Comparison of ENCODE assay signal across 8 cellular contexts in genomic region chr5:154945695-154946301, GRCh38. TPM values are rescaled to one million over a fixed set of nuclear protein-coding genes. Genes with fewer than 3 reads are reported as not detected.
A peak's percentile ranks its signal among the peaks of the same experiment; 100 is the strongest.
DNase-seq lines count a peak whose midpoint lies in the region; ATAC-seq and TF ChIP-seq lines count a peak whose summit lies in the region.

No MANE protein-coding gene starts in this region.

- no peaks in the 10 kb centered on the region for H3K9me3 Mint-ChIP-seq in osteocyte (ENCODE audit: unreplicated experiment)

- H3K36me3 Mint-ChIP-seq in osteocyte (ENCODE audit: unreplicated experiment): peaks cover 6% of the 10 kb centered on the region
- peaks cover 6% of the 10 kb centered on the region for H3K36me3 Mint-ChIP-seq in T-helper 17 cell (ENCODE audit: low read depth)

- H3K9me3 ChIP-seq in T-helper 17 cell (ENCODE audit: control insufficient read depth, low read length, poor library complexity, severe bottlenecking): no peaks in the 10 kb centered on the region

- H3K4me3 Mint-ChIP-seq in osteocyte (ENCODE audit: unreplicated experiment) (no peak overlapping the region), T-helper 17 cell (no peak overlapping the region)

- H3K27me3 Mint-ChIP-seq in osteocyte (ENCODE audit: unreplicated experiment) (no peaks in the 10 kb centered on the region), T-helper 17 cell (no peaks in the 10 kb centered on the region)

- peaks cover 14% of the 10 kb centered on the region for H3K4me1 Mint-ChIP-seq in osteocyte (ENCODE audit: unreplicated experiment)
- H3K4me1 Mint-ChIP-seq in T-helper 17 cell: peaks cover 44% of the 10 kb centered on the region

- peak; percentile 39; the same call in 1 of the 2 replicates for TF ChIP-seq CTCF in LNCaP clone FGC (IDR thresholded peaks at IDR 0.05; ENCODE audit: control insufficient read depth, extremely low read depth, insufficient read depth)
- peak; percentile 62 for TF ChIP-seq CTCF in osteocyte (IDR thresholded peaks at IDR 0.05)

- no peak overlapping the region for H3K4me3 ChIP-seq in LNCaP clone FGC (ENCODE audit: low read depth, low read length)

- no peak for ATAC-seq in HG02852 (IDR thresholded peaks at IDR 0.05; ENCODE audit: unreplicated experiment)
- no peak for ATAC-seq in GM19328 (IDR thresholded peaks at IDR 0.05; ENCODE audit: unreplicated experiment)
- ATAC-seq in T-helper 17 cell: no peak
- no peak for ATAC-seq in GM21723 (IDR thresholded peaks at IDR 0.05; ENCODE audit: unreplicated experiment)

- no peak overlapping the region for H3K27ac Mint-ChIP-seq in osteocyte (ENCODE audit: unreplicated experiment)
- H3K27ac Mint-ChIP-seq in T-helper 17 cell: no peak overlapping the region

- DNase-seq in DMS53 (lab: John Stamatoyannopoulos, UW) (peak; percentile 35), LNCaP clone FGC (ENCODE audit: low read depth) (no peak), dedifferentiated amniotic fluid mesenchymal stem cell (ENCODE audit: extremely low spot score) (peak; percentile 32), osteocyte (ENCODE audit: extremely low spot score, unreplicated experiment) (no peak), T-helper 17 cell (no peak)

RNA-seq across cellular contexts. Expression of gene MRPL22, which starts 4.9 kb away (rescaled TPM):
- total RNA-seq in osteocyte: 35.8 and 39.1 TPM in 2 replicates
- total RNA-seq in T-helper 17 cell: 10 to 100 TPM; 24.3 to 24.5 TPM

RNA-seq across cellular contexts. Expression of gene GEMIN5, which starts 7.8 kb away (rescaled TPM):
- total RNA-seq in osteocyte (17.6 and 19.6 TPM in 2 replicates), T-helper 17 cell (1 to 10 TPM; 6.3 to 6.8 TPM)

Comparison
In these comparisons a context has a peak if more than half of its experiments do, and no peak if none do; other contexts are left out.
1. DNase-seq: peak in DMS53 (single experiment) and dedifferentiated amniotic fluid mesenchymal stem cell (single experiment); none in LNCaP clone FGC (single experiment), osteocyte (single experiment) and T-helper 17 cell (0 of 3).